Comparison of ENCODE assay signal across 23 cellular contexts in the genomic region with DNA sequence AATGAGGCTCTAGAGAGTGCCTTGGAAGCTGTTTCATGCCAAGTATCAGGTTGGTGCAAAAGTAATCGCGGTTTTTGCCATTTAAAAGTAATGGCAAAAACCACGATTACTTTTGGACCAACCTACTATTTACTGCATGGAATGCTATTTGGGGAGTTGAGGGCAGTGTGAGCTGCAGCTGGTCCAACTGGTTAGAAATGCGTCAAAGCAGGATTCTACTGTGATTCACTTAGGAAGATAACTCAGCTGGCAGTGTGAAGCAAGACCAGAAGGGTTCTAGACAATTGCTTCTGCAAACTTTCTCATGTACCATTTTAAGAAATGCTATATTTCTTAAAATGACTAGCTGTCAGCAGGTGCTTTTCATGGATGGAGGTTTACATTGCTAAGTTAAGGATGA. TPM values are rescaled to one million over a fixed set of nuclear protein-coding genes. Genes with fewer than 3 reads are reported as not detected.
DNase-seq lines count a peak whose midpoint lies in the region; ATAC-seq and TF ChIP-seq lines count a peak whose summit lies in the region.
"Had no signal": no experiment of that assay in that cellular context is flagged by ENCODE, and none has a peak within 500 bp of the region (broad histone marks: within the 10 kb centered on the region; RNA-seq: fewer than 3 reads in every experiment).

No MANE protein-coding gene starts in this region.

- no peak overlapping the region for H3K9ac ChIP-seq in trophoblast cell (ENCODE audit: low read length)
- H3K9ac ChIP-seq: BLaER1 had no signal

- WGBS in trophoblast cell (ENCODE audit: extremely low coverage, insufficient coverage, insufficient read length): no CpG with 5 or more reads among the region's 4 CpGs

- ATAC-seq in left colon: no peak
- ATAC-seq: GM23338 had no signal

- POLR2A ChIA-PET in PC-9 (lab: Charles Lee; ENCODE audit: unreplicated experiment): no interaction called here

- peaks cover 11% of the 10 kb centered on the region for H3K79me1 ChIP-seq in trophoblast cell (ENCODE audit: low read length)

- H3K4me1 ChIP-seq in PC-9 (replicated peaks; ENCODE audit: insufficient read depth) (peaks cover 50% of the 10 kb centered on the region), trophoblast cell (ENCODE audit: control insufficient read depth in 1 of 2, insufficient read depth in 2 of 2, low read length in 2 of 2) (peaks cover 9 to 18% of the 10 kb centered on the region in 2 experiments)
- H3K4me1 ChIP-seq: HAP-1 had no signal

- H3K27ac ChIP-seq in PC-9: no peak overlapping the region
- H3K27ac ChIP-seq in epithelial cell of prostate: no peak overlapping the region
- H3K27ac ChIP-seq in trophoblast cell (ENCODE audit: low read depth, low read length): peak overlapping the region; percentile 43
- H3K27ac ChIP-seq: HL-60, SK-N-MC had no signal

- H3K27me3 ChIP-seq in PC-9 (ENCODE audit: insufficient read depth, low read depth): no peaks in the 10 kb centered on the region
- H3K27me3 ChIP-seq in trophoblast cell (ENCODE audit: insufficient read depth, low read length): no peaks in the 10 kb centered on the region
- H3K27me3 ChIP-seq: BLaER1 had no signal

- H3K23ac ChIP-seq in trophoblast cell (ENCODE audit: low read length): no peak overlapping the region

- no peak overlapping the region for H3K14ac ChIP-seq in trophoblast cell (ENCODE audit: low read length)

- H4K8ac ChIP-seq in trophoblast cell (ENCODE audit: low read depth, low read length): no peak overlapping the region

- no peak overlapping the region for H2BK120ac ChIP-seq in trophoblast cell (ENCODE audit: insufficient read depth, low read length, poor library complexity)

- no peaks in the 10 kb centered on the region for H4K20me1 ChIP-seq in PC-9 (ENCODE audit: insufficient read depth)
- H4K20me1 ChIP-seq: BLaER1 had no signal

- H2BK12ac ChIP-seq in trophoblast cell (ENCODE audit: low read length): no peak overlapping the region

- peaks cover 32% of the 10 kb centered on the region for H3F3A ChIP-seq in PC-9 (ENCODE audit: insufficient read depth, low read depth)

- H3K9me3 ChIP-seq in PC-9 (ENCODE audit: insufficient read depth, low read depth) (no peaks in the 10 kb centered on the region), trophoblast cell (ENCODE audit: insufficient read depth, low read depth, low read length) (no peaks in the 10 kb centered on the region)
- H3K9me3 ChIP-seq: BLaER1, HAP-1 had no signal

- no peak overlapping the region for H4K12ac ChIP-seq in trophoblast cell (ENCODE audit: low read depth, low read length)

- no TSS peak for BruUV-seq in PC-9 (replicated peaks; lab: Mats Ljungman, UMichigan)

- no peak overlapping the region for H4K91ac ChIP-seq in trophoblast cell (ENCODE audit: low read depth, low read length)

- H2AFZ ChIP-seq in PC-9 (no peak overlapping the region), trophoblast cell (ENCODE audit: insufficient read depth, low read length, poor library complexity) (no peak overlapping the region)
- H2AFZ ChIP-seq: GM23338 had no signal

- H3K4me3 ChIP-seq in PC-9 (no peak overlapping the region), trophoblast cell (ENCODE audit: low read depth, low read length) (no peak overlapping the region)
- H3K4me3 ChIP-seq: BLaER1, GM23338, HAP-1, SK-N-MC had no signal

- peaks cover 6% of the 10 kb centered on the region; the same call in 1 of the 2 replicates for H3K79me2 ChIP-seq in PC-9 (ENCODE audit: low read depth)
- no peaks in the 10 kb centered on the region for H3K79me2 ChIP-seq in trophoblast cell (ENCODE audit: control insufficient read depth, insufficient read depth, low read length, poor library complexity)

- intact Hi-C loops in PC-9 (cut with micrococcal nuclease; ENCODE audit: unreplicated experiment) (no loop called here), head of caudate nucleus (cut with DNase I) (no loop called here), left colon (cut with DNase I, micrococcal nuclease) (no loop called here)

- no peak overlapping the region for H2BK5ac ChIP-seq in trophoblast cell (ENCODE audit: low read depth, low read length, poor library complexity)

- CTCF ChIA-PET in PC-9 (lab: Charles Lee): interaction anchor here (0.7 kb wide), 1 partner anchor 11 kb away, joined by 3 read pairs; no protein-coding TSS in a partner anchor

- no peak overlapping the region for H3K18ac ChIP-seq in trophoblast cell (ENCODE audit: low read length)

- H3K4me2 ChIP-seq in PC-9: peak overlapping the region; percentile 23; the same call in 1 of the 2 replicates
- H3K4me2 ChIP-seq in trophoblast cell (ENCODE audit: low read length): no peak overlapping the region
- H3K4me2 ChIP-seq: GM23338 had no signal

- no peak overlapping the region for H2AK5ac ChIP-seq in trophoblast cell (ENCODE audit: low read length)

- H3K36me3 ChIP-seq in PC-9 (ENCODE audit: low read depth) (no peaks in the 10 kb centered on the region), trophoblast cell (ENCODE audit: control insufficient read depth in 1 of 2, insufficient read depth in 2 of 2, low read length in 2 of 2) (no peaks in the 10 kb centered on the region)
- H3K36me3 ChIP-seq: BLaER1, HAP-1 had no signal

- DNase-seq in LHCN-M2 (ENCODE audit: low read depth): peak; percentile 16
- DNase-seq in PC-9: peak in 1 of 2 experiments; percentile 76
- peak; percentile 61 for DNase-seq in epithelial cell of prostate (ENCODE audit: low read depth, low spot score)
- DNase-seq in trophoblast cell: peak; percentile 82 to 93
- no peak for DNase-seq in head of caudate nucleus
- DNase-seq in left colon: no peak
- DNase-seq in NCI-H187 treated with DMSO at 0.1 percent for 48 hours (lab: John Stamatoyannopoulos, UW): no peak
- DNase-seq: CD4-positive, alpha-beta T cell; COR-L47; DMS79; KG1; NCI-H1105 treated with DMSO at 0.1 percent for 48 hours; NCI-H1694; NCI-H446; NCI-H526; RPMI8226; SHP77 treated with DMSO at 0.1 percent for 48 hours had no signal

- no peak overlapping the region for H3K4ac ChIP-seq in trophoblast cell (ENCODE audit: low read depth, low read length)

- no peaks in the 10 kb centered on the region for H3K9me2 ChIP-seq in PC-9 (ENCODE audit: insufficient read depth)

- no peak for TF ChIP-seq CTCF in PC-9 (conservative IDR thresholded peaks at IDR 0.05)

RNA-seq across cellular contexts. Expression of gene PLA2G2C, which starts 21.2 kb away (rescaled TPM):
- total RNA-seq in LHCN-M2 (2014; rRNA removed): not detected in 2 replicates
- polyA plus RNA-seq in LHCN-M2 (2012): not detected
- total RNA-seq in PC-9 (2021): 0.48 and 0.55 TPM in 2 replicates
- not detected in 2 replicates for polyA plus RNA-seq in trophoblast cell (2013)
- under 1 TPM in 1 of 2 donors, not detected in 1; 0.28 TPM for total RNA-seq in left colon
- total RNA-seq: CD4-positive, alpha-beta T cell; GM23338; HT1080 had no signal
- polyA plus RNA-seq: GM23338 had no signal

RNA-seq across cellular contexts. Expression of gene UBXN10, which starts 21.6 kb away (rescaled TPM):
- total RNA-seq in LHCN-M2 (2014; rRNA removed) (not detected in 2 replicates), PC-9 (2021) (9.4 and 11.9 TPM in 2 replicates), left colon (1 to 10 TPM; 4.2 to 4.3 TPM)
- polyA plus RNA-seq in LHCN-M2 (2012): not detected
- polyA plus RNA-seq in trophoblast cell (2013): 0.75 and 0.88 TPM in 2 replicates
- total RNA-seq: HT1080 had no signal

Comparison
In these comparisons a context has a peak if more than half of its experiments do, and no peak if none do; other contexts are left out.
1. DNase-seq: peak in LHCN-M2 (single experiment), epithelial cell of prostate (single experiment) and trophoblast cell (2 of 2); none in head of caudate nucleus (0 of 42), left colon (0 of 2) and NCI-H187 treated with DMSO at 0.1 percent for 48 hours (single experiment).